In the genomic region with DNA sequence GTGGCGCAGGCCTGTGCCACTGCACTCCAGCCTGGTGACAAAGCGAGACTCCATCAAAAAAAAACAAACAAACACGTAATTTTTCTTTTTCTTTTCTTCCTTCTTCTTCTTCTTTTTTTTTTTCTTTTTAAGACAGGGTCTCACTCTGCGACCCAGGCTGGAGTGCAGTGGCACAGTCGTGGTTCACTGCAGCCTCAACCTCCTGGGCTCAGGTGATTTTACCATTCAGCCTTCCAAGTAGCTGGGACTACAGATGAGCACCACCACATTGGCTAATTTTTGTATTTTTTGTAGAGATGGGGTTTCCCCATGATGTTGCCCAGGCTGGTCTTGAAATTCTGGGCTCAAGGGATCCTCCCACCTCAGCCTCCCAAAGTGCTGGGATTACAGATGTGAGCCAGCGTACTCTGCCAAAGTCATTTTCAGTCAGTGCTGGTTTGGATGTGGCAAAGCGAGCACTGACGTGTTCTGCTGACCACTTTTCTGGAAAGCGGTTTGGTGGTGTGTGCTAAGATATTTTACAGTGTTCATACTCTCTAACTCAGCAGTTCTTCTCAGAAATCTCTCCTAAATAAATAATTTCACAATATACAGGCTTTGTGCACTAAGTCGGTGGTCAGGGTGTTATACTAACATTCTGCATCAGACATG, we compare ENCODE assay signal across 13 cellular contexts. TPM values are rescaled to one million over a fixed set of nuclear protein-coding genes. Genes with fewer than 3 reads are reported as not detected.
DNase-seq lines count a peak whose midpoint lies in the region; ATAC-seq and TF ChIP-seq lines count a peak whose summit lies in the region.
"Had no signal": no experiment of that assay in that cellular context is flagged by ENCODE, and none has a peak within 500 bp of the region (broad histone marks: within the 10 kb centered on the region; RNA-seq: fewer than 3 reads in every experiment).

No MANE protein-coding gene starts in this region.

- no peak for TF ChIP-seq EP300 in suprapubic skin (IDR thresholded peaks at IDR 0.05)

- TF ChIP-seq POLR2A in suprapubic skin (IDR thresholded peaks at IDR 0.05), result no peak

- H3K36me3 Mint-ChIP-seq in activated T-cell treated with anti-CD3 and anti-CD28 coated beads, Interleukin-2, amount 50 U/mL, for 24 hours (ENCODE audit: low read depth), result peaks cover 47% of the 10 kb centered on the region
- peaks cover 10% of the 10 kb centered on the region for H3K36me3 Mint-ChIP-seq in activated naive CD8-positive, alpha-beta T cell
- H3K36me3 Mint-ChIP-seq in memory B cell (peaks cover 15% of the 10 kb centered on the region), Caco-2 (ENCODE audit: insufficient read depth, unreplicated experiment) (peaks cover 64% of the 10 kb centered on the region)

- BruUV-seq in Caco-2 (replicated peaks; lab: Mats Ljungman, UMichigan), result no TSS peak

- H3K9me3 ChIP-seq in suprapubic skin (no peaks in the 10 kb centered on the region), Caco-2 (no peaks in the 10 kb centered on the region)
- H3K9me3 ChIP-seq: A549, uterus had no signal

- no peak for TF ChIP-seq CTCF in suprapubic skin (IDR thresholded peaks at IDR 0.05)
- no peak for TF ChIP-seq CTCF in Caco-2 (IDR thresholded peaks at IDR 0.05; ENCODE audit: insufficient read depth in 1 of 2, low read depth in 1 of 2, low read length in 1 of 2, severe bottlenecking in 1 of 2, unreplicated experiment in 1 of 2)

- H3K36me3 ChIP-seq in suprapubic skin, result peaks cover 22% of the 10 kb centered on the region
- H3K36me3 ChIP-seq in Caco-2 (ENCODE audit: control insufficient read depth, insufficient read depth, low read length), result peaks cover 8% of the 10 kb centered on the region
- H3K36me3 ChIP-seq: uterus had no signal

- H3K27ac Mint-ChIP-seq in activated T-cell treated with anti-CD3 and anti-CD28 coated beads, Interleukin-2, amount 50 U/mL, for 24 hours, result peak overlapping the region; percentile 98
- H3K27ac Mint-ChIP-seq in activated naive CD8-positive, alpha-beta T cell, result peak overlapping the region; percentile 97
- peak overlapping the region; percentile 99 for H3K27ac Mint-ChIP-seq in memory B cell
- no peak overlapping the region for H3K27ac Mint-ChIP-seq in Caco-2 (ENCODE audit: unreplicated experiment)

- H3K27me3 Mint-ChIP-seq in activated T-cell treated with anti-CD3 and anti-CD28 coated beads, Interleukin-2, amount 50 U/mL, for 24 hours, result no peaks in the 10 kb centered on the region
- H3K27me3 Mint-ChIP-seq in activated naive CD8-positive, alpha-beta T cell, result no peaks in the 10 kb centered on the region
- no peaks in the 10 kb centered on the region for H3K27me3 Mint-ChIP-seq in memory B cell
- H3K27me3 Mint-ChIP-seq in Caco-2 (ENCODE audit: insufficient read depth, unreplicated experiment), result no peaks in the 10 kb centered on the region

- peak overlapping the region; percentile 16 for H3K27ac ChIP-seq in suprapubic skin
- H3K27ac ChIP-seq: A549 had no signal

- no peak for DNase-seq in activated T-cell treated with anti-CD3 and anti-CD28 coated beads, Interleukin-2, amount 50 U/mL, for 24 hours
- DNase-seq in activated T-cell treated with anti-CD3 and anti-CD28 coated beads for 4 hours (no peak), memory B cell (ENCODE audit: low spot score in 2 of 2) (no peak), suprapubic skin (ENCODE audit: low spot score in 2 of 2) (no peak), Caco-2 (no peak), NCI-H2029 treated with DMSO at 0.1 percent for 48 hours (lab: John Stamatoyannopoulos, UW) (no peak)
- DNase-seq: activated effector memory CD4-positive, alpha-beta T cell treated with Interleukin-2 at 50 U/mL for 16 hours; NCI-H2081; stimulated activated CD4-positive, alpha-beta T cell treated with anti-CD3 and anti-CD28 coated beads, Interleukin-4, amount 100 ng/mL, for 4 hours; uterus had no signal

- intact Hi-C loops in Caco-2 (cut with micrococcal nuclease; ENCODE audit: unreplicated experiment), result no loop called here

- H3K4me3 Mint-ChIP-seq in activated T-cell treated with anti-CD3 and anti-CD28 coated beads, Interleukin-2, amount 50 U/mL, for 24 hours, result no peak overlapping the region
- peak overlapping the region; percentile 88 for H3K4me3 Mint-ChIP-seq in activated naive CD8-positive, alpha-beta T cell
- H3K4me3 Mint-ChIP-seq in memory B cell (no peak overlapping the region), Caco-2 (ENCODE audit: unreplicated experiment) (no peak overlapping the region)

- ATAC-seq in memory B cell (ENCODE audit: low read depth) (no peak), GM19455 (IDR thresholded peaks at IDR 0.05; ENCODE audit: unreplicated experiment) (no peak)
- ATAC-seq: A549 had no signal

- no peaks in the 10 kb centered on the region for H3K9me3 Mint-ChIP-seq in activated T-cell treated with anti-CD3 and anti-CD28 coated beads, Interleukin-2, amount 50 U/mL, for 24 hours
- no peaks in the 10 kb centered on the region for H3K9me3 Mint-ChIP-seq in activated naive CD8-positive, alpha-beta T cell (ENCODE audit: low read depth)
- H3K9me3 Mint-ChIP-seq in memory B cell, result no peaks in the 10 kb centered on the region
- H3K9me3 Mint-ChIP-seq in Caco-2 (ENCODE audit: unreplicated experiment), result no peaks in the 10 kb centered on the region

- 81% methylated on average over 10 of the region's 10 CpGs for WGBS in suprapubic skin

- CTCF ChIA-PET in Caco-2 (lab: Charles Lee), result no interaction called here

- H3K4me1 Mint-ChIP-seq in activated T-cell treated with anti-CD3 and anti-CD28 coated beads, Interleukin-2, amount 50 U/mL, for 24 hours (ENCODE audit: low read depth), result peaks cover 90% of the 10 kb centered on the region
- H3K4me1 Mint-ChIP-seq in activated naive CD8-positive, alpha-beta T cell (ENCODE audit: low read depth), result peaks cover 78% of the 10 kb centered on the region
- peaks cover 25% of the 10 kb centered on the region for H3K4me1 Mint-ChIP-seq in memory B cell
- peaks cover 18% of the 10 kb centered on the region for H3K4me1 Mint-ChIP-seq in Caco-2 (ENCODE audit: low read depth, unreplicated experiment)

- POLR2A ChIA-PET in Caco-2 (lab: Charles Lee), result no interaction called here

- H3K27me3 ChIP-seq in suprapubic skin, result no peaks in the 10 kb centered on the region
- H3K27me3 ChIP-seq in Caco-2 (replicated peaks; ENCODE audit: control insufficient read depth, insufficient read depth, low read length), result no peaks in the 10 kb centered on the region
- H3K27me3 ChIP-seq: uterus had no signal

- H3K4me3 ChIP-seq in suprapubic skin, result no peak overlapping the region
- H3K4me3 ChIP-seq in Caco-2 (ENCODE audit: low read depth, low read length), result no peak overlapping the region
- H3K4me3 ChIP-seq: A549, uterus had no signal

- H3K4me1 ChIP-seq in suprapubic skin (peaks cover 51% of the 10 kb centered on the region), Caco-2 (peaks cover 28% of the 10 kb centered on the region)
- H3K4me1 ChIP-seq: A549, uterus had no signal

RNA-seq across cellular contexts. Expression of gene FAM118A, which starts 10.7 kb away (rescaled TPM):
- total RNA-seq in suprapubic skin, result 10 to 100 TPM; 22.7 to 65.8 (median 37.2) TPM
- total RNA-seq in Caco-2 (2022), result 120 and 131 TPM in 2 replicates

RNA-seq across cellular contexts. Expression of gene UPK3A, which starts 35.7 kb away (rescaled TPM):
- total RNA-seq in suprapubic skin (not detected), Caco-2 (2022) (1.9 and 2.0 TPM in 2 replicates)
- total RNA-seq: uterus had no signal
